In genomic region chr1:23634840-23635642, GRCh38 we compare ENCODE assay signal across 8 cellular contexts. TPM values are rescaled to one million over a fixed set of nuclear protein-coding genes. Genes with fewer than 3 reads are reported as not detected.
DNase-seq lines count a peak whose midpoint lies in the region; ATAC-seq lines count a peak whose summit lies in the region.

No MANE protein-coding gene starts in this region.

- no peaks in the 10 kb centered on the region for H3K9me3 Mint-ChIP-seq in activated naive CD8-positive, alpha-beta T cell treated with anti-CD3 and anti-CD28 coated beads for 36 hours

- in situ Hi-C loops in G401 (cut with HindIII; ENCODE audit: low sequenced_read_pairs), result no loop called here

- no peaks in the 10 kb centered on the region for H3K27me3 Mint-ChIP-seq in activated naive CD8-positive, alpha-beta T cell treated with anti-CD3 and anti-CD28 coated beads for 36 hours

- peak overlapping the region; percentile 57 for H3K4me3 Mint-ChIP-seq in activated naive CD8-positive, alpha-beta T cell treated with anti-CD3 and anti-CD28 coated beads for 36 hours

- DNase-seq in G401 (ENCODE audit: low spot score), result peak; percentile 52
- DNase-seq in Kasumi-1 (lab: John Stamatoyannopoulos, UW), result peak; percentile 70 to 79
- peak; percentile 77 for DNase-seq in RPMI7951 (ENCODE audit: low read depth)
- DNase-seq in activated naive CD8-positive, alpha-beta T cell treated with anti-CD3 and anti-CD28 coated beads for 36 hours, result peak; percentile 59
- peak; percentile 48 for DNase-seq in glomerular endothelial cell (ENCODE audit: extremely low read depth, low read depth, low spot score)
- peak; percentile 7 for DNase-seq in occipital lobe (lab: John Stamatoyannopoulos, UW)

- H3K36me3 Mint-ChIP-seq in activated naive CD8-positive, alpha-beta T cell treated with anti-CD3 and anti-CD28 coated beads for 36 hours, result no peaks in the 10 kb centered on the region

- ATAC-seq in HG03175 (IDR thresholded peaks at IDR 0.05; ENCODE audit: unreplicated experiment) (no peak), HG02678 (IDR thresholded peaks at IDR 0.05; ENCODE audit: unreplicated experiment) (no peak)

- H3K4me1 Mint-ChIP-seq in activated naive CD8-positive, alpha-beta T cell treated with anti-CD3 and anti-CD28 coated beads for 36 hours, result peaks cover 23% of the 10 kb centered on the region

- H3K27ac Mint-ChIP-seq in activated naive CD8-positive, alpha-beta T cell treated with anti-CD3 and anti-CD28 coated beads for 36 hours, result peak overlapping the region; percentile 87

RNA-seq across cellular contexts. Expression of gene RPL11, which starts 56.6 kb away (rescaled TPM):
- total RNA-seq in G401 (2014; rRNA removed; shearing (Covaris generic)), result 769 and 873 TPM in 2 replicates
- 1,145 and 1,398 TPM in 2 replicates for total RNA-seq in RPMI7951 (2014; rRNA removed; shearing (Covaris generic))
- 1,000 to 10,000 TPM; 1,457 to 1,518 TPM for total RNA-seq in activated naive CD8-positive, alpha-beta T cell treated with anti-CD3 and anti-CD28 coated beads for 36 hours
- 834 and 1,078 TPM in 2 replicates for total RNA-seq in glomerular endothelial cell
- 852 TPM for total RNA-seq in occipital lobe

Comparison
In these comparisons a context has a peak if more than half of its experiments do, and no peak if none do; other contexts are left out.
1. DNase-seq: peak in every context shown above with its lines; median percentile 77 in RPMI7951; 74 in Kasumi-1; 59 in activated naive CD8-positive, alpha-beta T cell treated with anti-CD3 and anti-CD28 coated beads for 36 hours; 52 in G401; 48 in glomerular endothelial cell; 7 in occipital lobe.